ENCODE assay signal across 4 cellular contexts in genomic region chr2:150695441-150696135, GRCh38.
"Had no signal": no experiment of that assay in that cellular context is flagged by ENCODE, and none has a peak within 500 bp of the region (broad histone marks: within the 10 kb centered on the region; RNA-seq: fewer than 3 reads in every experiment).

No MANE protein-coding gene starts in this region.

- H2AFZ ChIP-seq: GM23248 had no signal

- H3K27ac ChIP-seq: GM23248 had no signal

- H3K9ac ChIP-seq: GM23248 had no signal

- H3K4me3 ChIP-seq: GM23248 had no signal

- DNase-seq: GM23248, H9, HCEC 1CT, IMR-90 had no signal
